Comparison of ENCODE assay signal across 8 cellular contexts in the genomic region with DNA sequence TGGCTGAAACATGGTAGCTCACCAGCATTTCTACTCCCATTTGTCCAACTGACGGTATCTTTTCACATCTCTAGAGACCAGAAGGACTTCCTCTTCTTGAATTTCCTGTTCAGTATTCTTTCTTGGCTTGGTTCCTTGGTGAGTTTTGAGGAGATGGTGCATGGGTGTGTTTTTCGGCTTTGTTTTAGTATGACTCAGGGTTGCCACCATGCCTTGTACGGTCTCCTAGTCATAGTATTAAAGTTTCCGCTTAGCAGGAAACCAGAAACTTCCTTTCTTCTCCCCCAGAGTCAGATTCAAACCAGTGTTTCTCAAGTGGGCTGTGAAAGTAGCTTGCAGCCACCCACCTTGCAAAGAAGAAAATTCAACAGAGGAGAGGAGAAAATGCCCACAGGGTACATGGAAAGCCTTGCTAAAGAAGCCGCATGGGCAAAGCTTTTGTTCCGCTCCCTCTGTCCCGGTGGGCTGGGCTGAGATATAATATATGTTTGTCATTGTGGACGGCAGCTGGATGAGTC. TPM values are rescaled to one million over a fixed set of nuclear protein-coding genes. Genes with fewer than 3 reads are reported as not detected.
DNase-seq lines count a peak whose midpoint lies in the region; ATAC-seq and TF ChIP-seq lines count a peak whose summit lies in the region.

No MANE protein-coding gene starts in this region.

- no peaks in the 10 kb centered on the region for H3K27me3 Mint-ChIP-seq in activated naive CD8-positive, alpha-beta T cell treated with anti-CD3 and anti-CD28 coated beads, Interleukin-2, amount 50 U/mL, for 24 hours
- H3K27me3 Mint-ChIP-seq in memory B cell = no peaks in the 10 kb centered on the region

- H3K4me3 Mint-ChIP-seq in activated naive CD8-positive, alpha-beta T cell treated with anti-CD3 and anti-CD28 coated beads, Interleukin-2, amount 50 U/mL, for 24 hours = peak overlapping the region; percentile 70
- peak overlapping the region; percentile 61 for H3K4me3 Mint-ChIP-seq in memory B cell

- H3K36me3 ChIP-seq in upper lobe of right lung = no peaks in the 10 kb centered on the region

- no peak for TF ChIP-seq CTCF in upper lobe of right lung (IDR thresholded peaks at IDR 0.05)

- ATAC-seq in GM21717 (IDR thresholded peaks at IDR 0.05; ENCODE audit: unreplicated experiment) = peak; percentile 90
- peak; percentile 88 for ATAC-seq in activated naive CD8-positive, alpha-beta T cell treated with anti-CD3 and anti-CD28 coated beads, Interleukin-2, amount 50 U/mL, for 24 hours
- peak; percentile 75 for ATAC-seq in memory B cell (ENCODE audit: low read depth)
- ATAC-seq in upper lobe of right lung = peak; percentile 75

- peaks cover 91% of the 10 kb centered on the region for H3K4me1 Mint-ChIP-seq in activated naive CD8-positive, alpha-beta T cell treated with anti-CD3 and anti-CD28 coated beads, Interleukin-2, amount 50 U/mL, for 24 hours
- peaks cover 68% of the 10 kb centered on the region for H3K4me1 Mint-ChIP-seq in memory B cell

- peaks cover 6% of the 10 kb centered on the region for H3K9me3 Mint-ChIP-seq in activated naive CD8-positive, alpha-beta T cell treated with anti-CD3 and anti-CD28 coated beads, Interleukin-2, amount 50 U/mL, for 24 hours
- H3K9me3 Mint-ChIP-seq in memory B cell = peaks cover 7% of the 10 kb centered on the region

- peaks cover 63% of the 10 kb centered on the region for H3K36me3 Mint-ChIP-seq in activated naive CD8-positive, alpha-beta T cell treated with anti-CD3 and anti-CD28 coated beads, Interleukin-2, amount 50 U/mL, for 24 hours (ENCODE audit: low read depth)
- peaks cover 15% of the 10 kb centered on the region for H3K36me3 Mint-ChIP-seq in memory B cell

- H3K27ac ChIP-seq in upper lobe of right lung = peak overlapping the region; percentile 67

- intact Hi-C loops in upper lobe of right lung (cut with DNase I) = no loop called here

- peak overlapping the region; percentile 97 for H3K27ac Mint-ChIP-seq in activated naive CD8-positive, alpha-beta T cell treated with anti-CD3 and anti-CD28 coated beads, Interleukin-2, amount 50 U/mL, for 24 hours
- H3K27ac Mint-ChIP-seq in memory B cell = peak overlapping the region; percentile 74

- peak; percentile 76 for DNase-seq in GM03348 (ENCODE audit: low spot score)
- peak; percentile 95 for DNase-seq in LHCN-M2 (ENCODE audit: low read depth)
- peak; percentile 57 for DNase-seq in activated naive CD8-positive, alpha-beta T cell treated with anti-CD3 and anti-CD28 coated beads, Interleukin-2, amount 50 U/mL, for 24 hours
- no peak for DNase-seq in memory B cell (ENCODE audit: low spot score in 2 of 2)
- no peak for DNase-seq in upper lobe of right lung
- DNase-seq in SW 1271 (lab: John Stamatoyannopoulos, UW) = no peak
- no peak for DNase-seq in hypothalamus (lab: John Stamatoyannopoulos, UW)

- no peaks in the 10 kb centered on the region for H3K9me3 ChIP-seq in upper lobe of right lung

- no peaks in the 10 kb centered on the region for H3K27me3 ChIP-seq in upper lobe of right lung

- H3K4me1 ChIP-seq in upper lobe of right lung = peaks cover 74% of the 10 kb centered on the region

- no peak overlapping the region for H3K4me3 ChIP-seq in upper lobe of right lung

RNA-seq across cellular contexts. Expression of a gene that starts 5.7 kb away (rescaled TPM):
- 282 and 322 TPM in 2 replicates for total RNA-seq in LHCN-M2 (2014; rRNA removed)
- polyA plus RNA-seq in LHCN-M2 (2012) = 630 TPM
- 242 TPM for total RNA-seq in upper lobe of right lung

RNA-seq across cellular contexts. Expression of a gene that starts 55.1 kb away (rescaled TPM):
- total RNA-seq in LHCN-M2 (2014; rRNA removed) (0.06 TPM in 1 of 2 replicates, not detected in the other), upper lobe of right lung (0.64 TPM)
- polyA plus RNA-seq in LHCN-M2 (2012) = 0.55 TPM

Comparison
In these comparisons a context has a peak if more than half of its experiments do, and no peak if none do; other contexts are left out.
1. DNase-seq: peak in GM03348 (single experiment), LHCN-M2 (single experiment) and activated naive CD8-positive, alpha-beta T cell treated with anti-CD3 and anti-CD28 coated beads, Interleukin-2, amount 50 U/mL, for 24 hours (single experiment); none in memory B cell (0 of 2), upper lobe of right lung (single experiment), SW 1271 (0 of 2) and hypothalamus (0 of 51).
2. Peak in every context shown above with its lines, with median percentiles within 50 percentile points of each other: ATAC-seq.